Comparison of ENCODE assay signal across 8 cellular contexts in genomic region chr15:74725241-74725774, GRCh38. TPM values are rescaled to one million over a fixed set of nuclear protein-coding genes. Genes with fewer than 3 reads are reported as not detected.
DNase-seq lines count a peak whose midpoint lies in the region; ATAC-seq and TF ChIP-seq lines count a peak whose summit lies in the region.

CYP1A1 (minus strand) TSS chr15:74725528; CDS start chr15:74723097, 2,431 bp downstream.

- no peak within 1 kb of the TSS for H3K27ac Mint-ChIP-seq in T-cell
- no peak within 1 kb of the TSS for H3K27ac Mint-ChIP-seq in central memory CD8-positive, alpha-beta T cell (ENCODE audit: low read depth)
- H3K27ac Mint-ChIP-seq in stimulated activated effector memory CD8-positive, alpha-beta T cell treated with anti-CD3 and anti-CD28 coated beads, Interleukin-12 subunit alpha, Interleukin-12 subunit beta, amount 100 ng/mL, for 72 hours, result peak within 1 kb of the TSS; percentile 88

- intact Hi-C loops in lower lobe of right lung (cut with DNase I), result no loop called here

- no peaks in the 10 kb centered on the region for H3K9me3 Mint-ChIP-seq in T-cell
- no peaks in the 10 kb centered on the region for H3K9me3 Mint-ChIP-seq in central memory CD8-positive, alpha-beta T cell
- no peaks in the 10 kb centered on the region for H3K9me3 Mint-ChIP-seq in stimulated activated effector memory CD8-positive, alpha-beta T cell treated with anti-CD3 and anti-CD28 coated beads, Interleukin-12 subunit alpha, Interleukin-12 subunit beta, amount 100 ng/mL, for 72 hours

- H3K36me3 Mint-ChIP-seq in T-cell, result no peaks in the 10 kb centered on the region
- H3K36me3 Mint-ChIP-seq in central memory CD8-positive, alpha-beta T cell (ENCODE audit: insufficient read depth), result peaks cover 5% of the 10 kb centered on the region
- no peaks in the 10 kb centered on the region for H3K36me3 Mint-ChIP-seq in stimulated activated effector memory CD8-positive, alpha-beta T cell treated with anti-CD3 and anti-CD28 coated beads, Interleukin-12 subunit alpha, Interleukin-12 subunit beta, amount 100 ng/mL, for 72 hours

- no peaks in the 10 kb centered on the region for H3K9me3 ChIP-seq in lower lobe of right lung

- H3K4me3 ChIP-seq in lower lobe of right lung, result peak within 1 kb of the TSS; percentile 75

- peaks cover 17% of the 10 kb centered on the region for H3K4me1 ChIP-seq in lower lobe of right lung

- H3K4me3 Mint-ChIP-seq in T-cell, result peak within 1 kb of the TSS; percentile 71 to 81 (median 76)
- H3K4me3 Mint-ChIP-seq in central memory CD8-positive, alpha-beta T cell, result peak within 1 kb of the TSS; percentile 79
- peak within 1 kb of the TSS; percentile 72 for H3K4me3 Mint-ChIP-seq in stimulated activated effector memory CD8-positive, alpha-beta T cell treated with anti-CD3 and anti-CD28 coated beads, Interleukin-12 subunit alpha, Interleukin-12 subunit beta, amount 100 ng/mL, for 72 hours

- CTCF ChIA-PET in T-cell (lab: Charles Lee), result interaction anchor here in 1 of 2 donors (0.6 kb wide), 1 partner anchor 350 kb away, joined by 3 read pairs; no protein-coding TSS in a partner anchor

- peak; percentile 42 to 61 (median 48) for ATAC-seq in T-cell (replicated peaks in 1 of 4)
- ATAC-seq in central memory CD8-positive, alpha-beta T cell (replicated peaks; ENCODE audit: extremely low read depth, poor library complexity, severe bottlenecking), result peak; percentile 39
- peak; percentile 79 to 87 for ATAC-seq in lower lobe of right lung
- peak; percentile 52 for ATAC-seq in stimulated activated effector memory CD8-positive, alpha-beta T cell treated with anti-CD3 and anti-CD28 coated beads, Interleukin-12 subunit alpha, Interleukin-12 subunit beta, amount 100 ng/mL, for 72 hours
- no peak for ATAC-seq in HG03025 (IDR thresholded peaks at IDR 0.05; ENCODE audit: low FRiP score, unreplicated experiment)

- DNase-seq in NCI-H82 (lab: John Stamatoyannopoulos, UW) (peak; percentile 31), NCI-H82 treated with DMSO at 0.1 percent for 48 hours (lab: John Stamatoyannopoulos, UW; ENCODE audit: unreplicated experiment) (no peak), T-cell (peak in 12 of 34 experiments; percentile 6 to 36 (median 20)), lower lobe of right lung (peak; percentile 67), medulla oblongata (ENCODE audit: extremely low spot score) (no peak)
- no peak for DNase-seq in central memory CD8-positive, alpha-beta T cell (ENCODE audit: low spot score in 2 of 2)
- DNase-seq in stimulated activated effector memory CD8-positive, alpha-beta T cell treated with anti-CD3 and anti-CD28 coated beads, Interleukin-12 subunit alpha, Interleukin-12 subunit beta, amount 100 ng/mL, for 72 hours (ENCODE audit: low spot score in 2 of 2), result peak in 1 of 2 donors; percentile 61

- no peaks in the 10 kb centered on the region for H3K36me3 ChIP-seq in lower lobe of right lung

- POLR2A ChIA-PET in T-cell (lab: Charles Lee), result interaction anchor here in 1 of 2 donors (0.5 kb wide), 1 partner anchor 60 kb away, joined by 5 read pairs; no protein-coding TSS in a partner anchor

- peaks cover 6 to 15% of the 10 kb centered on the region in 2 donors for H3K27me3 Mint-ChIP-seq in T-cell
- H3K27me3 Mint-ChIP-seq in central memory CD8-positive, alpha-beta T cell, result peaks cover 22% of the 10 kb centered on the region

- TF ChIP-seq CTCF in lower lobe of right lung (IDR thresholded peaks at IDR 0.05), result no peak

- H3K27ac ChIP-seq in lower lobe of right lung, result peak within 1 kb of the TSS; percentile 75

- H3K4me1 Mint-ChIP-seq in T-cell, result peaks cover 9 to 13% (median 11%) of the 10 kb centered on the region in 3 donors
- peaks cover 11% of the 10 kb centered on the region for H3K4me1 Mint-ChIP-seq in central memory CD8-positive, alpha-beta T cell
- peaks cover 23% of the 10 kb centered on the region for H3K4me1 Mint-ChIP-seq in stimulated activated effector memory CD8-positive, alpha-beta T cell treated with anti-CD3 and anti-CD28 coated beads, Interleukin-12 subunit alpha, Interleukin-12 subunit beta, amount 100 ng/mL, for 72 hours

- peaks cover 10% of the 10 kb centered on the region for H3K27me3 ChIP-seq in lower lobe of right lung (ENCODE audit: low read depth)

RNA-seq across cellular contexts. Expression of gene CYP1A1, which starts in this region (rescaled TPM):
- 1 to 10 TPM in 3 of 5 donors, under 1 TPM in 1, not detected in 1; 0.14 to 3.3 (median 1.9) TPM for total RNA-seq in T-cell
- 0.38 TPM for total RNA-seq in lower lobe of right lung

Comparison
In these comparisons a context has a peak if more than half of its experiments do, and no peak if none do; other contexts are left out.
1. Peak in DNase-seq, ATAC-seq, H3K4me3 ChIP-seq and H3K27ac ChIP-seq in lower lobe of right lung; RNA of the gene not detected or under 1 TPM.